In the genomic region with DNA sequence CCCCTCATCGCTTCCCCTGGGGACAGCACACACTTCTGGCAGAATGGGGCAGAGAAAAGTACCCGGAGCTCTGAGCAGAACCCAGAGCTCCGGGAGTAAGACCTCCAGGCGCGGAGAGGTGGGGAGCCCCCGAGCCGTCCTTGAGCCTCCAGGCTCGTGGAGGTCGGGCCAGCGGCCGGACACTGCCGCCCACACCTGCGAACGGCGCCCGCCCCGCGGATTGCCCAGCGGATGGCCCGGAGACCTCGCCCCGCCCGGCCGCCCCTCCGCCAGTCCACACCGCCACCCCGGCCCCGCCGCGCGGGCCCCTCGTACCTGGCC, we compare ENCODE assay signal across 8 cellular contexts. TPM values are rescaled to one million over a fixed set of nuclear protein-coding genes. Genes with fewer than 3 reads are reported as not detected.
DNase-seq lines count a peak whose midpoint lies in the region; ATAC-seq lines count a peak whose summit lies in the region.

No MANE protein-coding gene starts in this region.

- no peaks in the 10 kb centered on the region for H3K9me3 Mint-ChIP-seq in activated naive CD8-positive, alpha-beta T cell treated with anti-CD3 and anti-CD28 coated beads, Interleukin-2, amount 10 ng/mL, durations not matched to agents 7 days and 5 days

- H3K4me3 Mint-ChIP-seq in activated naive CD8-positive, alpha-beta T cell treated with anti-CD3 and anti-CD28 coated beads, Interleukin-2, amount 10 ng/mL, durations not matched to agents 7 days and 5 days, result peak overlapping the region; percentile 97

- peaks cover 38% of the 10 kb centered on the region for H3K4me1 Mint-ChIP-seq in activated naive CD8-positive, alpha-beta T cell treated with anti-CD3 and anti-CD28 coated beads, Interleukin-2, amount 10 ng/mL, durations not matched to agents 7 days and 5 days

- H3K27ac ChIP-seq in temporal lobe (ENCODE audit: low read depth, low read length), result peak overlapping the region; percentile 76

- no peak for DNase-seq in activated naive CD8-positive, alpha-beta T cell treated with anti-CD3 and anti-CD28 coated beads, Interleukin-2, amount 10 ng/mL, durations not matched to agents 7 days and 5 days
- DNase-seq in left lobe of liver (ENCODE audit: low spot score) (no peak), DMS114 treated with DMSO at 0.1 percent for 48 hours (lab: John Stamatoyannopoulos, UW; ENCODE audit: unreplicated experiment) (no peak), superior temporal gyrus (ENCODE audit: extremely low spot score) (no peak)

- POLR2A ChIA-PET in activated naive CD8-positive, alpha-beta T cell treated with anti-CD3 and anti-CD28 coated beads, Interleukin-2, amount 10 ng/mL, durations not matched to agents 7 days and 5 days (lab: Charles Lee), result interaction anchor here (0.8 to 3.8 kb wide), 5 partner anchors 9 to 45 kb away, joined by 3 to 12 read pairs (median 5); no protein-coding TSS in a partner anchor

- peaks cover 4% of the 10 kb centered on the region for H3K27me3 Mint-ChIP-seq in activated naive CD8-positive, alpha-beta T cell treated with anti-CD3 and anti-CD28 coated beads, Interleukin-2, amount 10 ng/mL, durations not matched to agents 7 days and 5 days

- H3K36me3 Mint-ChIP-seq in activated naive CD8-positive, alpha-beta T cell treated with anti-CD3 and anti-CD28 coated beads, Interleukin-2, amount 10 ng/mL, durations not matched to agents 7 days and 5 days, result peaks cover 19% of the 10 kb centered on the region

- peak; percentile 24 for ATAC-seq in GM18511 (IDR thresholded peaks at IDR 0.05; ENCODE audit: unreplicated experiment)
- ATAC-seq in HG03066 (IDR thresholded peaks at IDR 0.05; ENCODE audit: low read depth, unreplicated experiment), result peak; percentile 12
- ATAC-seq in activated naive CD8-positive, alpha-beta T cell treated with anti-CD3 and anti-CD28 coated beads, Interleukin-2, amount 10 ng/mL, durations not matched to agents 7 days and 5 days (ENCODE audit: low read depth), result no peak
- ATAC-seq in left lobe of liver, result peak; percentile 28
- no peak for ATAC-seq in GM18870 (IDR thresholded peaks at IDR 0.05; ENCODE audit: unreplicated experiment)

- peak overlapping the region; percentile 91 for H3K27ac Mint-ChIP-seq in activated naive CD8-positive, alpha-beta T cell treated with anti-CD3 and anti-CD28 coated beads, Interleukin-2, amount 10 ng/mL, durations not matched to agents 7 days and 5 days

RNA-seq across cellular contexts. Expression of a gene that starts 0.3 kb away (rescaled TPM):
- total RNA-seq in activated naive CD8-positive, alpha-beta T cell treated with anti-CD3 and anti-CD28 coated beads, Interleukin-2, amount 10 ng/mL, durations not matched to agents 7 days and 5 days, result 10 to 100 TPM; 57.1 to 60.6 TPM
- total RNA-seq in left lobe of liver, result 8.7 TPM
- total RNA-seq in temporal lobe, result 22.4 TPM

Comparison
In these comparisons a context has a peak if more than half of its experiments do, and no peak if none do; other contexts are left out.
1. ATAC-seq: peak in GM18511 (single experiment), HG03066 (single experiment) and left lobe of liver (single experiment); none in activated naive CD8-positive, alpha-beta T cell treated with anti-CD3 and anti-CD28 coated beads, Interleukin-2, amount 10 ng/mL, durations not matched to agents 7 days and 5 days (single experiment) and GM18870 (single experiment).